ENCODE assay signal across 28 cellular contexts in the genomic region with DNA sequence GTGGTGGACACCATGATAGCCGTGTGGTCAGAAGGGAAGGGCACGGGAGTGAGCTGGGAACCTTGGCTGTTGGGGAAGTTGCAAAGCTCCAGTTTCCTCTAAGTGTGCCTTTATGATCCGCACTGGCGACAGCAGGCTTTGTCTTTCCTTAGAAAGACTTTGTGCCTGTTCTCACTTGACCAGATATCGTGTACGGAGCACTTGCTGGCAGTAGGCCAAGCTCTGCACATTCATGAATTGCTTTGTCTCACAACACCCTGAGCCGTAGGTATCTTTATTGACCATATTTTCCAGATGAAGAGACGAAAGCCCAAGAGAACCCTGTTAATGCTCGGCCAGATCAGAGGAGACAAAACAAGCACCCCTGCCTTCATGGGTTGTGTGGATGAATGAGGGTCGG. TPM values are rescaled to one million over a fixed set of nuclear protein-coding genes. Genes with fewer than 3 reads are reported as not detected.
DNase-seq lines count a peak whose midpoint lies in the region; ATAC-seq, FAIRE-seq and TF ChIP-seq lines count a peak whose summit lies in the region.
"Had no signal": no experiment of that assay in that cellular context is flagged by ENCODE, and none has a peak within 500 bp of the region (broad histone marks: within the 10 kb centered on the region; RNA-seq: fewer than 3 reads in every experiment).

No MANE protein-coding gene starts in this region.

- H3K27ac Mint-ChIP-seq in activated CD4-positive, alpha-beta T cell treated with anti-CD3 and anti-CD28 coated beads, Interleukin-2, amount 10 ng/mL, durations not matched to agents 7 days and 5 days: peak overlapping the region; percentile 5
- H3K27ac Mint-ChIP-seq: activated naive CD8-positive, alpha-beta T cell treated with anti-CD3 and anti-CD28 coated beads for 36 hours; activated T-helper 17 cell treated with anti-CD3 and anti-CD28 coated beads, Interleukin-2, amount 50 U/mL, for 72 hours; GM23338; natural killer cell treated with Interleukin-12 subunit alpha and Interleukin-12 subunit beta and Interleukin-15 and Interleukin-18, amount 100 ng/mL, for 72 hours; T-cell had no signal

- peaks cover 10% of the 10 kb centered on the region for H3K4me1 Mint-ChIP-seq in activated CD4-positive, alpha-beta T cell treated with anti-CD3 and anti-CD28 coated beads, Interleukin-2, amount 10 ng/mL, durations not matched to agents 7 days and 5 days

- TF ChIP-seq POLR2A in heart left ventricle (IDR thresholded peaks at IDR 0.05) (no peak), transverse colon (IDR thresholded peaks at IDR 0.05) (no peak)

- no peak for FAIRE-seq in small intestine (lab: Jason Lieb, UNC)
- FAIRE-seq: astrocyte, D721Med, GM18507, TTC549 had no signal

- H3K27me3 Mint-ChIP-seq in activated CD4-positive, alpha-beta T cell treated with anti-CD3 and anti-CD28 coated beads, Interleukin-2, amount 10 ng/mL, durations not matched to agents 7 days and 5 days: no peaks in the 10 kb centered on the region
- H3K27me3 Mint-ChIP-seq: activated naive CD8-positive, alpha-beta T cell treated with anti-CD3 and anti-CD28 coated beads for 36 hours; activated T-helper 17 cell treated with anti-CD3 and anti-CD28 coated beads, Interleukin-2, amount 50 U/mL, for 72 hours; natural killer cell treated with Interleukin-12 subunit alpha and Interleukin-12 subunit beta and Interleukin-15 and Interleukin-18, amount 100 ng/mL, for 72 hours; T-cell had no signal

- CTCF ChIA-PET in activated CD4-positive, alpha-beta T cell treated with anti-CD3 and anti-CD28 coated beads, Interleukin-2, amount 10 ng/mL, durations not matched to agents 7 days and 5 days (lab: Charles Lee): interaction anchor here (0.9 kb wide), 1 partner anchor 12 kb away, joined by 3 read pairs; no protein-coding TSS in a partner anchor

- no peaks in the 10 kb centered on the region for H3K9me3 Mint-ChIP-seq in activated CD4-positive, alpha-beta T cell treated with anti-CD3 and anti-CD28 coated beads, Interleukin-2, amount 10 ng/mL, durations not matched to agents 7 days and 5 days
- H3K9me3 Mint-ChIP-seq: activated naive CD8-positive, alpha-beta T cell treated with anti-CD3 and anti-CD28 coated beads for 36 hours; activated T-helper 17 cell treated with anti-CD3 and anti-CD28 coated beads, Interleukin-2, amount 50 U/mL, for 72 hours; GM23338; natural killer cell treated with Interleukin-12 subunit alpha and Interleukin-12 subunit beta and Interleukin-15 and Interleukin-18, amount 100 ng/mL, for 72 hours; T-cell had no signal

- H3K9me3 ChIP-seq in heart left ventricle (no peaks in the 10 kb centered on the region), small intestine (ENCODE audit: control insufficient read depth, low read depth) (no peaks in the 10 kb centered on the region), transverse colon (no peaks in the 10 kb centered on the region)
- H3K9me3 ChIP-seq: BLaER1 treated with 17β-estradiol and CSF1 and Interleukin-3, amounts not matched to agents 10 nM and 100 nM; esophagus squamous epithelium; ovary; sigmoid colon; uterus had no signal

- no peak overlapping the region for H3K4me3 ChIP-seq in heart left ventricle
- H3K4me3 ChIP-seq in small intestine (ENCODE audit: low read depth in 1 of 2, low read length in 2 of 2): no peak overlapping the region
- no peak overlapping the region for H3K4me3 ChIP-seq in transverse colon
- H3K4me3 ChIP-seq: BLaER1 treated with 17β-estradiol and CSF1 and Interleukin-3, amounts not matched to agents 10 nM and 100 nM; esophagus squamous epithelium; GM23338; ovary; sigmoid colon; uterus had no signal

- POLR2A ChIA-PET in activated CD4-positive, alpha-beta T cell treated with anti-CD3 and anti-CD28 coated beads, Interleukin-2, amount 10 ng/mL, durations not matched to agents 7 days and 5 days (lab: Charles Lee): no interaction called here

- in situ Hi-C loops in transverse colon (cut with MboI; ENCODE audit: low pct_ligation_motif_present in 1 of 4, low pct_unique_long_range_greater_than_20kb in 1 of 4, low sequenced_read_pairs in 3 of 4): no loop called here

- TF ChIP-seq EP300 in transverse colon (IDR thresholded peaks at IDR 0.05; ENCODE audit: low read depth): no peak

- no peak for DNase-seq in activated CD4-positive, alpha-beta T cell treated with anti-CD3 and anti-CD28 coated beads, Interleukin-2, amount 10 ng/mL, durations not matched to agents 7 days and 5 days
- DNase-seq in activated CD4-positive, alpha-beta T cell treated with anti-CD3 and anti-CD28 coated beads, Interleukin-2, amount 50 U/mL, for 48 hours: no peak
- DNase-seq in astrocyte of the hippocampus (ENCODE audit: low read depth, low spot score) (peak; percentile 21), heart left ventricle (peak in 2 of 5 donors; percentile 69 to 72), small intestine (peak; percentile 87), GM03348 (ENCODE audit: low spot score) (no peak), T-helper 9 cell (no peak), transverse colon (no peak)
- DNase-seq: ACHN; activated CD4-positive, alpha-beta T cell treated with anti-CD3 and anti-CD28 coated beads for 1 hour; activated naive CD8-positive, alpha-beta T cell treated with anti-CD3 and anti-CD28 coated beads for 36 hours; effector CD8-positive, alpha-beta T cell; esophagus squamous epithelium; NCI-H526; ovary; SHP77; sigmoid colon; T-cell; uterus had no signal

- no peak overlapping the region for H3K4me3 Mint-ChIP-seq in activated CD4-positive, alpha-beta T cell treated with anti-CD3 and anti-CD28 coated beads, Interleukin-2, amount 10 ng/mL, durations not matched to agents 7 days and 5 days
- H3K4me3 Mint-ChIP-seq: activated naive CD8-positive, alpha-beta T cell treated with anti-CD3 and anti-CD28 coated beads for 36 hours; activated T-helper 17 cell treated with anti-CD3 and anti-CD28 coated beads, Interleukin-2, amount 50 U/mL, for 72 hours; GM23338; natural killer cell treated with Interleukin-12 subunit alpha and Interleukin-12 subunit beta and Interleukin-15 and Interleukin-18, amount 100 ng/mL, for 72 hours; T-cell had no signal

- intact Hi-C loops in heart left ventricle (cut with DNase I): loop anchor here in 7 of 10 donors (5.0 to 10.0 kb wide), 5 partner anchors 187 to 282 kb away; no protein-coding TSS in a partner anchor
- intact Hi-C loops in transverse colon (cut with DNase I; ENCODE audit: low total_unique reads): no loop called here

- H3K4me1 ChIP-seq in heart left ventricle: peaks cover 0 to 26% (median 15%) of the 10 kb centered on the region in 12 donors
- peaks cover 0 to 5% of the 10 kb centered on the region in 2 donors for H3K4me1 ChIP-seq in small intestine (ENCODE audit: control insufficient read depth in 2 of 2, insufficient read depth in 1 of 2, low read depth in 1 of 2, low read length in 1 of 2)
- peaks cover 0 to 11% (median 7%) of the 10 kb centered on the region in 4 donors for H3K4me1 ChIP-seq in transverse colon
- H3K4me1 ChIP-seq: BLaER1 treated with 17β-estradiol and CSF1 and Interleukin-3, amounts not matched to agents 10 nM and 100 nM; uterus had no signal

- peaks cover 64% of the 10 kb centered on the region for H3K36me3 Mint-ChIP-seq in activated CD4-positive, alpha-beta T cell treated with anti-CD3 and anti-CD28 coated beads, Interleukin-2, amount 10 ng/mL, durations not matched to agents 7 days and 5 days (ENCODE audit: low read depth)

- H3K36me3 ChIP-seq in heart left ventricle (peaks cover 0 to 100% (median 89%) of the 10 kb centered on the region in 9 donors), small intestine (ENCODE audit: control insufficient read depth in 2 of 2, insufficient read depth in 2 of 2, low read length in 2 of 2) (peaks cover 0 to 12% of the 10 kb centered on the region in 2 donors), transverse colon (peaks cover 0 to 23% (median 10%) of the 10 kb centered on the region in 4 donors)
- H3K36me3 ChIP-seq: ovary, uterus had no signal

- 43 to 59% (median 55%) methylated on average over 10 of the region's 10 CpGs for WGBS in heart left ventricle, 4 donors
- WGBS in small intestine, 3 donors: 21 to 67% (median 37%) methylated on average over 10 of the region's 10 CpGs
- 91 to 100% methylated on average over 1 to 10 of the region's 10 CpGs for WGBS in transverse colon (ENCODE audit: low coverage in 1 of 2), 2 donors

- H3K27ac ChIP-seq in heart left ventricle: no peak overlapping the region
- H3K27ac ChIP-seq in small intestine (ENCODE audit: low read depth in 1 of 2, low read length in 1 of 2): no peak overlapping the region
- no peak overlapping the region for H3K27ac ChIP-seq in transverse colon
- H3K27ac ChIP-seq: BLaER1 treated with 17β-estradiol and CSF1 and Interleukin-3, amounts not matched to agents 10 nM and 100 nM; esophagus squamous epithelium; KMS-11; ovary; sigmoid colon; uterus had no signal

- TF ChIP-seq CTCF in heart left ventricle (IDR thresholded peaks at IDR 0.05) (no peak), transverse colon (IDR thresholded peaks at IDR 0.05) (no peak)

- ATAC-seq in heart left ventricle: peak in 3 of 4 donors; percentile 29 to 55 (median 45)
- ATAC-seq: GM23338; natural killer cell treated with Interleukin-12 subunit alpha and Interleukin-12 subunit beta and Interleukin-15 and Interleukin-18, amount 100 ng/mL, for 72 hours; T-cell had no signal

- H3K27me3 ChIP-seq in heart left ventricle (no peaks in the 10 kb centered on the region), small intestine (ENCODE audit: control insufficient read depth in 2 of 2, insufficient read depth in 2 of 2, low read length in 2 of 2) (no peaks in the 10 kb centered on the region), transverse colon (no peaks in the 10 kb centered on the region)
- H3K27me3 ChIP-seq: BLaER1 treated with 17β-estradiol and CSF1 and Interleukin-3, amounts not matched to agents 10 nM and 100 nM; esophagus squamous epithelium; ovary; sigmoid colon; uterus had no signal

RNA-seq across cellular contexts. Expression of a gene that starts 15.1 kb away (rescaled TPM):
- total RNA-seq in activated CD4-positive, alpha-beta T cell treated with anti-CD3 and anti-CD28 coated beads, Interleukin-2, amount 10 ng/mL, durations not matched to agents 7 days and 5 days: 10 to 100 TPM; 81.2 to 84.6 TPM
- 100 to 1,000 TPM in 7 of 9 donors, 10 to 100 TPM in 2; 86.7 to 121 (median 114) TPM for total RNA-seq in heart left ventricle
- 10 to 100 TPM; 29.7 to 82.1 TPM for polyA plus RNA-seq in heart left ventricle
- polyA plus RNA-seq in small intestine: 10 to 100 TPM; 30.2 to 32.7 (median 32.4) TPM
- total RNA-seq in transverse colon: 100 to 1,000 TPM in 2 of 4 donors, 10 to 100 TPM in 2; 87.6 to 150 (median 110) TPM

RNA-seq across cellular contexts. Expression of a gene that starts 16.0 kb away (rescaled TPM):
- total RNA-seq in activated CD4-positive, alpha-beta T cell treated with anti-CD3 and anti-CD28 coated beads, Interleukin-2, amount 10 ng/mL, durations not matched to agents 7 days and 5 days: 10 to 100 TPM; 65.5 to 69.8 TPM
- 10 to 100 TPM; 40.1 to 60.2 (median 45.2) TPM for total RNA-seq in heart left ventricle
- polyA plus RNA-seq in heart left ventricle: 10 to 100 TPM; 30.0 to 57.7 TPM
- 10 to 100 TPM; 21.6 to 33.4 (median 26.6) TPM for polyA plus RNA-seq in small intestine
- total RNA-seq in transverse colon: 10 to 100 TPM; 13.1 to 87.6 (median 41.3) TPM

Comparison
In these comparisons a context has a peak if more than half of its experiments do, and no peak if none do; other contexts are left out.
1. DNase-seq: peak in astrocyte of the hippocampus (single experiment) and small intestine (single experiment); none in activated CD4-positive, alpha-beta T cell treated with anti-CD3 and anti-CD28 coated beads, Interleukin-2, amount 10 ng/mL, durations not matched to agents 7 days and 5 days (single experiment), activated CD4-positive, alpha-beta T cell treated with anti-CD3 and anti-CD28 coated beads, Interleukin-2, amount 50 U/mL, for 48 hours (0 of 2), GM03348 (single experiment), T-helper 9 cell (single experiment) and transverse colon (single experiment).